In genomic region chr6:136784910-136785746, GRCh38 we compare ENCODE assay signal across 8 cellular contexts. TPM values are rescaled to one million over a fixed set of nuclear protein-coding genes. Genes with fewer than 3 reads are reported as not detected.
A peak's percentile ranks its signal among the peaks of the same experiment; 100 is the strongest.
DNase-seq lines count a peak whose midpoint lies in the region; ATAC-seq lines count a peak whose summit lies in the region.

No MANE protein-coding gene starts in this region.

- H3K36me3 Mint-ChIP-seq in natural killer cell treated with Interleukin-12 subunit alpha and Interleukin-12 subunit beta and Interleukin-15 and Interleukin-18, amount 100 ng/mL, for 72 hours, result peaks cover 27% of the 10 kb centered on the region

- no peaks in the 10 kb centered on the region for H3K9me3 Mint-ChIP-seq in natural killer cell treated with Interleukin-12 subunit alpha and Interleukin-12 subunit beta and Interleukin-15 and Interleukin-18, amount 100 ng/mL, for 72 hours

- H3K27ac Mint-ChIP-seq in natural killer cell treated with Interleukin-12 subunit alpha and Interleukin-12 subunit beta and Interleukin-15 and Interleukin-18, amount 100 ng/mL, for 72 hours, result peak overlapping the region; percentile 94 to 96

- ATAC-seq in natural killer cell treated with Interleukin-12 subunit alpha and Interleukin-12 subunit beta and Interleukin-15 and Interleukin-18, amount 100 ng/mL, for 72 hours, result peak; percentile 70 to 73
- ATAC-seq in HG02973 (IDR thresholded peaks at IDR 0.05; ENCODE audit: unreplicated experiment), result no peak

- peaks cover 64 to 81% of the 10 kb centered on the region in 2 donors for H3K4me1 Mint-ChIP-seq in natural killer cell treated with Interleukin-12 subunit alpha and Interleukin-12 subunit beta and Interleukin-15 and Interleukin-18, amount 100 ng/mL, for 72 hours (ENCODE audit: low read depth in 2 of 2)

- H3K27me3 Mint-ChIP-seq in natural killer cell treated with Interleukin-12 subunit alpha and Interleukin-12 subunit beta and Interleukin-15 and Interleukin-18, amount 100 ng/mL, for 72 hours, result no peaks in the 10 kb centered on the region

- H3K4me3 Mint-ChIP-seq in natural killer cell treated with Interleukin-12 subunit alpha and Interleukin-12 subunit beta and Interleukin-15 and Interleukin-18, amount 100 ng/mL, for 72 hours, result peak overlapping the region; percentile 77

- peak; percentile 29 for DNase-seq in NK-92 treated with Interleukin-12 subunit alpha and Interleukin-12 subunit beta, amount 100 ng/mL, for 24 hours (lab: John Stamatoyannopoulos, UW)
- no peak for DNase-seq in NK-92 (lab: John Stamatoyannopoulos, UW; ENCODE audit: unreplicated experiment)
- peak; percentile 70 for DNase-seq in SIG-M5 (lab: John Stamatoyannopoulos, UW)
- peak; percentile 52 for DNase-seq in cerebellar cortex (ENCODE audit: low spot score)
- DNase-seq in natural killer cell treated with Interleukin-12 subunit alpha and Interleukin-12 subunit beta and Interleukin-15 and Interleukin-18, amount 100 ng/mL, for 72 hours (ENCODE audit: low spot score), result peak; percentile 65
- DNase-seq in NCI-H1930 (lab: John Stamatoyannopoulos, UW), result no peak
- DNase-seq in inferior parietal cortex (ENCODE audit: extremely low spot score), result no peak

RNA-seq across cellular contexts. Expression of gene MAP3K5, which starts 7.1 kb away (rescaled TPM):
- total RNA-seq in natural killer cell treated with Interleukin-12 subunit alpha and Interleukin-12 subunit beta and Interleukin-15 and Interleukin-18, amount 100 ng/mL, for 72 hours, result 10 to 100 TPM; 27.9 to 33.0 TPM

RNA-seq across cellular contexts. Expression of gene PEX7, which starts 37.3 kb away (rescaled TPM):
- total RNA-seq in natural killer cell treated with Interleukin-12 subunit alpha and Interleukin-12 subunit beta and Interleukin-15 and Interleukin-18, amount 100 ng/mL, for 72 hours, result 1 to 10 TPM; 4.2 to 5.9 TPM

Comparison
In these comparisons a context has a peak if more than half of its experiments do, and no peak if none do; other contexts are left out.
1. DNase-seq: peak in NK-92 treated with Interleukin-12 subunit alpha and Interleukin-12 subunit beta, amount 100 ng/mL, for 24 hours (single experiment), SIG-M5 (single experiment), cerebellar cortex (single experiment) and natural killer cell treated with Interleukin-12 subunit alpha and Interleukin-12 subunit beta and Interleukin-15 and Interleukin-18, amount 100 ng/mL, for 72 hours (single experiment); none in NK-92 (single experiment), NCI-H1930 (0 of 2) and inferior parietal cortex (single experiment).